In genomic region chr5:127326438-127326837, GRCh38 we compare ENCODE assay signal across 20 cellular contexts. TPM values are rescaled to one million over a fixed set of nuclear protein-coding genes. Genes with fewer than 3 reads are reported as not detected.
DNase-seq lines count a peak whose midpoint lies in the region; ATAC-seq, FAIRE-seq and TF ChIP-seq lines count a peak whose summit lies in the region.
"Had no signal": no experiment of that assay in that cellular context is flagged by ENCODE, and none has a peak within 500 bp of the region (broad histone marks: within the 10 kb centered on the region; RNA-seq: fewer than 3 reads in every experiment).

No MANE protein-coding gene starts in this region.

- WGBS in GM12878 (ENCODE audit: insufficient coverage, insufficient replicate concordance, low lambda C conversion rate, missing lambda C conversion rate), result 65% methylated on average over 4 of the region's 4 CpGs

- H3K4me3 Mint-ChIP-seq in Caco-2 (ENCODE audit: unreplicated experiment), result no peak overlapping the region
- H3K4me3 Mint-ChIP-seq in HFFc6, result no peak overlapping the region
- H3K4me3 Mint-ChIP-seq in neural progenitor cell, result no peak overlapping the region
- H3K4me3 Mint-ChIP-seq in CD14-positive monocyte, result no peak overlapping the region

- DNase-seq in Caco-2, result no peak
- peak; percentile 5 for DNase-seq in HFFc6
- DNase-seq in GM12878 (ENCODE audit: low read depth, low spot score), result no peak
- no peak for DNase-seq in neural progenitor cell (ENCODE audit: low spot score)
- no peak for DNase-seq in CD14-positive monocyte (ENCODE audit: low spot score)
- no peak for DNase-seq in C1 segment of cervical spinal cord (lab: John Stamatoyannopoulos, UW)
- DNase-seq: DMS153; GOT3; Karpas-422; MM.1S; NCI-H187; NCI-H226; NCI-H526; NK-92 treated with Interleukin-12 subunit alpha and Interleukin-12 subunit beta, amount 100 ng/mL, for 24 hours; SJCRH30; T-helper 2 cell had no signal

- no peak for TF ChIP-seq EP300 in GM12878 (IDR thresholded peaks at IDR 0.05; ENCODE audit: borderline replicate concordance in 1 of 2, control insufficient read depth in 1 of 2, low read depth in 2 of 2, low read length in 2 of 2)

- no peaks in the 10 kb centered on the region for H3F3A ChIP-seq in neural progenitor cell (ENCODE audit: low read depth)

- no peak for FAIRE-seq in GM12878 (lab: Jason Lieb, UNC)

- CTCF ChIA-PET in Caco-2 (lab: Charles Lee), result no interaction called here
- CTCF ChIA-PET in GM12878 (lab: Yijun Ruan, JAX), result interaction anchor here (0.6 to 1.3 kb wide), 2 partner anchors 13 to 1008 kb away, joined by 3 read pairs; no protein-coding TSS in a partner anchor

- H3K27me3 ChIP-seq in Caco-2 (replicated peaks; ENCODE audit: control insufficient read depth, insufficient read depth, low read length) (no peaks in the 10 kb centered on the region; the same call in 1 of the 2 replicates), GM12878 (replicated peaks in 1 of 2; ENCODE audit: control insufficient read depth in 2 of 2, insufficient read depth in 2 of 2, low read length in 1 of 2) (no peaks in the 10 kb centered on the region), neural progenitor cell (no peaks in the 10 kb centered on the region)
- H3K27me3 ChIP-seq: SJCRH30 had no signal

- intact Hi-C loops in Caco-2 (cut with micrococcal nuclease; ENCODE audit: unreplicated experiment) (no loop called here), GM12878 (cut with micrococcal nuclease; ENCODE audit: unreplicated experiment) (no loop called here), CD14-positive monocyte (cut with micrococcal nuclease) (no loop called here)

- in situ Hi-C loops in GM12878 (cut with MboI), result no loop called here

- no peak for TF ChIP-seq RAD21 in GM12878 (IDR thresholded peaks at IDR 0.05; ENCODE audit: insufficient read depth, low read depth, low read length)

- H3K36me3 Mint-ChIP-seq in Caco-2 (ENCODE audit: insufficient read depth, unreplicated experiment) (no peaks in the 10 kb centered on the region), HFFc6 (ENCODE audit: low read depth) (no peaks in the 10 kb centered on the region), neural progenitor cell (no peaks in the 10 kb centered on the region), CD14-positive monocyte (no peaks in the 10 kb centered on the region)

- H3K27ac ChIP-seq in GM12878 (ENCODE audit: control insufficient read depth, insufficient read depth), result no peak overlapping the region
- H3K27ac ChIP-seq in neural progenitor cell, result no peak overlapping the region
- H3K27ac ChIP-seq: BLaER1 treated with 17β-estradiol and CSF1 and Interleukin-3, amounts not matched to agents 10 nM and 100 nM; RWPE1; SJCRH30 had no signal

- RAD21 ChIA-PET in GM12878 (lab: Charles Lee; ENCODE audit: unreplicated experiment), result no interaction called here

- TF ChIP-seq CTCF in Caco-2 (IDR thresholded peaks at IDR 0.05; ENCODE audit: insufficient read depth in 1 of 2, low read depth in 1 of 2, low read length in 1 of 2, severe bottlenecking in 1 of 2, unreplicated experiment in 1 of 2) (peak; percentile 13 to 35), HFFc6 (IDR thresholded peaks at IDR 0.05) (peak; percentile 32; the same call in 1 of the 2 replicates), GM12878 (IDR thresholded peaks at IDR 0.05 in 2 of 3, conservative IDR thresholded peaks at IDR 0.05 in 1 of 3; ENCODE audit: control insufficient read depth in 2 of 3, extremely low read depth in 1 of 3, insufficient read depth in 1 of 3, low read depth in 3 of 3, low read length in 3 of 3) (no peak), neural progenitor cell (IDR thresholded peaks at IDR 0.05) (peak; percentile 20), CD14-positive monocyte (IDR thresholded peaks at IDR 0.05) (no peak)

- no peaks in the 10 kb centered on the region for H3K9me3 Mint-ChIP-seq in Caco-2 (ENCODE audit: unreplicated experiment)
- no peaks in the 10 kb centered on the region for H3K9me3 Mint-ChIP-seq in HFFc6
- no peaks in the 10 kb centered on the region for H3K9me3 Mint-ChIP-seq in neural progenitor cell
- H3K9me3 Mint-ChIP-seq in CD14-positive monocyte, result no peaks in the 10 kb centered on the region

- H3K36me3 ChIP-seq in Caco-2 (ENCODE audit: control insufficient read depth, insufficient read depth, low read length) (no peaks in the 10 kb centered on the region), GM12878 (ENCODE audit: control insufficient read depth in 2 of 2, insufficient read depth in 2 of 2, low read length in 1 of 2) (no peaks in the 10 kb centered on the region), neural progenitor cell (no peaks in the 10 kb centered on the region)
- H3K36me3 ChIP-seq: BLaER1 treated with 17β-estradiol and CSF1 and Interleukin-3, amounts not matched to agents 10 nM and 100 nM had no signal

- H4K20me1 ChIP-seq in GM12878 (ENCODE audit: control insufficient read depth, insufficient read depth), result no peaks in the 10 kb centered on the region
- no peaks in the 10 kb centered on the region for H4K20me1 ChIP-seq in neural progenitor cell (ENCODE audit: low read depth)
- H4K20me1 ChIP-seq: BLaER1 treated with 17β-estradiol and CSF1 and Interleukin-3, amounts not matched to agents 10 nM and 100 nM had no signal

- POLR2A ChIA-PET in Caco-2 (lab: Charles Lee), result no interaction called here
- POLR2A ChIA-PET in GM12878 (lab: Charles Lee), result interaction anchor here (0.7 kb wide), 1 partner anchor 10 kb away, joined by 6 read pairs; no protein-coding TSS in a partner anchor

- SMC1A ChIA-PET in GM12878 (lab: Charles Lee; ENCODE audit: uncharacterized antibody, unreplicated experiment), result no interaction called here

- no peak overlapping the region for H3K4me2 ChIP-seq in GM12878 (ENCODE audit: control insufficient read depth, insufficient read depth)
- H3K4me2 ChIP-seq in neural progenitor cell, result no peak overlapping the region

- BruUV-seq in Caco-2 (replicated peaks; lab: Mats Ljungman, UMichigan), result no TSS peak
- BruUV-seq in GM12878 (replicated peaks; lab: Mats Ljungman, UMichigan), result no TSS peak

- ATAC-seq in GM12878 (0 out of 3 replicates have a peak, but pooled peaks have one; percentile 34), GM21619 (IDR thresholded peaks at IDR 0.05; ENCODE audit: unreplicated experiment) (no peak)

- H2AFZ ChIP-seq in GM12878 (ENCODE audit: control insufficient read depth, low read depth, low read length) (no peak overlapping the region), neural progenitor cell (replicated peaks) (no peak overlapping the region)

- H3K27ac Mint-ChIP-seq in Caco-2 (ENCODE audit: unreplicated experiment) (no peak overlapping the region), HFFc6 (no peak overlapping the region), neural progenitor cell (no peak overlapping the region), CD14-positive monocyte (no peak overlapping the region)

- H3K79me2 ChIP-seq in GM12878 (ENCODE audit: control insufficient read depth, insufficient read depth, low read length) (no peaks in the 10 kb centered on the region), neural progenitor cell (ENCODE audit: low read depth) (no peaks in the 10 kb centered on the region)

- TF ChIP-seq POLR2A in GM12878 (IDR thresholded peaks at IDR 0.05; ENCODE audit: low read depth, low read length), result no peak

- H3K27me3 Mint-ChIP-seq in Caco-2 (ENCODE audit: insufficient read depth, unreplicated experiment) (peaks cover 13% of the 10 kb centered on the region), HFFc6 (ENCODE audit: insufficient read depth) (peaks cover 7% of the 10 kb centered on the region), neural progenitor cell (ENCODE audit: insufficient read depth, low read depth) (no peaks in the 10 kb centered on the region), CD14-positive monocyte (ENCODE audit: low read depth in 3 of 3) (peaks cover 0 to 2% (median 0%) of the 10 kb centered on the region in 3 donors)

- H3K4me1 Mint-ChIP-seq in Caco-2 (ENCODE audit: low read depth, unreplicated experiment), result no peaks in the 10 kb centered on the region
- no peaks in the 10 kb centered on the region for H3K4me1 Mint-ChIP-seq in HFFc6 (ENCODE audit: low read depth)
- H3K4me1 Mint-ChIP-seq in neural progenitor cell, result peaks cover 15% of the 10 kb centered on the region
- peaks cover 3% of the 10 kb centered on the region for H3K4me1 Mint-ChIP-seq in CD14-positive monocyte

- H3K9ac ChIP-seq in GM12878 (ENCODE audit: control insufficient read depth, insufficient read depth, low read length), result no peak overlapping the region
- no peak overlapping the region for H3K9ac ChIP-seq in neural progenitor cell
- H3K9ac ChIP-seq: BLaER1 treated with 17β-estradiol and CSF1 and Interleukin-3, amounts not matched to agents 10 nM and 100 nM had no signal

- no peaks in the 10 kb centered on the region for H3K4me1 ChIP-seq in Caco-2
- no peaks in the 10 kb centered on the region for H3K4me1 ChIP-seq in GM12878 (ENCODE audit: control insufficient read depth, insufficient read depth, low read length)
- H3K4me1 ChIP-seq in neural progenitor cell, result no peaks in the 10 kb centered on the region

- H3K4me3 ChIP-seq in Caco-2 (ENCODE audit: low read depth, low read length) (no peak overlapping the region), GM12878 (no peak overlapping the region), neural progenitor cell (no peak overlapping the region)
- H3K4me3 ChIP-seq: BLaER1 treated with 17β-estradiol and CSF1 and Interleukin-3, amounts not matched to agents 10 nM and 100 nM; SJCRH30 had no signal

- H3K9me3 ChIP-seq in Caco-2 (no peaks in the 10 kb centered on the region), GM12878 (replicated peaks; ENCODE audit: control insufficient read depth, insufficient read depth, low read length) (no peaks in the 10 kb centered on the region), neural progenitor cell (ENCODE audit: low read depth) (no peaks in the 10 kb centered on the region)
- H3K9me3 ChIP-seq: BLaER1 treated with 17β-estradiol and CSF1 and Interleukin-3, amounts not matched to agents 10 nM and 100 nM; SJCRH30 had no signal

RNA-seq across cellular contexts. Expression of gene MEGF10, which starts 35.8 kb away (rescaled TPM):
- not detected in 2 replicates for total RNA-seq in Caco-2 (2022)
- total RNA-seq in HFFc6 (2021; fragmentation: NEBNext Ultra II Directional; extraction: Animal tissue kit (Norgen Biotek cat#: 25700)), result not detected
- not detected in 2 replicates for total RNA-seq in GM12878 (2013; cell fraction: nucleolus; rRNA removed)
- total RNA-seq in GM12878 (2014; rRNA removed), result 0.06 and 0.11 TPM in 2 replicates
- 0.69 TPM in 1 of 2 replicates, not detected in the other for total RNA-seq in GM12878 (2014; rRNA removed; fragmentation: Illumina TruSeq; extraction: Trizol)
- total RNA-seq in GM12878 (2021), result 0.05 and 0.13 TPM in 2 replicates
- not detected for polyA plus RNA-seq in GM12878 (2011; ENCODE audit: low read depth)
- not detected in 2 replicates for polyA plus RNA-seq in GM12878 (2011; rRNA removed)
- polyA plus RNA-seq in GM12878 (2011; cell fraction: cytosol; rRNA removed), result not detected in 2 replicates
- 0.01 and 0.09 TPM in 2 replicates for polyA plus RNA-seq in GM12878 (2011; cell fraction: nucleus; rRNA removed)
- polyA plus RNA-seq in GM12878 (2012), result 0.12 TPM in 1 of 2 replicates, not detected in the other
- 0.04 TPM in 1 of 2 replicates, not detected in the other for polyA plus RNA-seq in GM12878 (2014; fragmentation: Illumina TruSeq; extraction: Trizol)
- not detected for polyA plus RNA-seq in GM12878 (2014; fragmentation: Nextera tagmentation; extraction: Ambion mirVana)
- 0.03 TPM in 1 of 2 replicates, not detected in the other for polyA plus RNA-seq in GM12878 (2014; rRNA removed)
- polyA plus RNA-seq in GM12878 (2016; fragmentation: Nextera tagmentation; extraction: Ambion mirVana), result under 1 TPM in 1 of 2 experiments, not detected in 1; 0.21 TPM
- polyA minus RNA-seq in GM12878 (2011; rRNA and poly(A)+ RNA removed), result 0.07 TPM in 1 of 2 replicates, not detected in the other
- not detected in 2 replicates for polyA minus RNA-seq in GM12878 (2011; cell fraction: cytosol; rRNA and poly(A)+ RNA removed)
- polyA minus RNA-seq in GM12878 (2011; cell fraction: nucleus; rRNA and poly(A)+ RNA removed), result not detected in 2 replicates
- total RNA-seq in neural progenitor cell (ENCODE audit: low replicate concordance), result 1.3 and 2.2 TPM in 2 replicates
- not detected for polyA plus RNA-seq in CD14-positive monocyte
- total RNA-seq: OCI-LY7 had no signal

Comparison
In these comparisons a context has a peak if more than half of its experiments do, and no peak if none do; other contexts are left out.
1. CTCF ChIP-seq: peak in Caco-2 (2 of 2), HFFc6 (single experiment) and neural progenitor cell (single experiment); none in GM12878 (0 of 3) and CD14-positive monocyte (single experiment).